14 cellular contexts compared by ENCODE assay signal in the genomic region with DNA sequence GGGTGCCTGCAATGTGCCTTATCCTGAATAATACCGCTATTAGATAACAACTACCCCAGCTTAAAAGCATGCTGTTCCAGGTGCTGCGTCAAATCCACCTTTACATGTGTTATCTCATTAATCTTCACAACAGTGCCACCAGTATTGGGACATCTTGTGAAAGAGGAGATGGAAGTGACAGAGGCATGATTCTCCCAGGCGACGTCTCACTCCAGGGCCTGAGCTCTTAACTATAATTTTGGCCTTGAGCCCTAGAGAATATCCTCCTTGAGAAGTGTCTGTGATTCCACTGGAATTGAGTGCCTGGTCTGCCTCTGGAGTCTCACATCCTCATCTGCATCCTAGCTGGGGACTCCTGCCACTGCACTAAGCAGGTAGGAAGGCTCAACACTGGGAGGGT.
"Had no signal": no experiment of that assay in that cellular context is flagged by ENCODE, and none has a peak within 500 bp of the region (broad histone marks: within the 10 kb centered on the region; RNA-seq: fewer than 3 reads in every experiment).

No MANE protein-coding gene starts in this region.

- H3K27ac ChIP-seq: pancreas had no signal

- DNase-seq: activated CD4-positive, alpha-beta T cell treated with anti-CD3 and anti-CD28 coated beads, Interleukin-2, amount 50 U/mL, for 1 hour; activated CD4-positive, CD25-positive, alpha-beta regulatory T cell; activated naive CD4-positive, alpha-beta T cell treated with anti-CD3 and anti-CD28 coated beads, Interleukin-2, amount 50 U/mL, for 16 hours; amniotic stem cell; cerebellar nuclear complex; effector memory CD8-positive, alpha-beta T cell; left cardiac atrium; nephron progenitor cell; small intestine had no signal

- H3K9me3 ChIP-seq: mucosa of descending colon, pancreas, right atrium auricular region, tibial nerve had no signal

- H3K4me3 ChIP-seq: mucosa of descending colon, pancreas, right atrium auricular region, tibial nerve had no signal

- H3K27me3 ChIP-seq: pancreas, right atrium auricular region, tibial nerve had no signal

- ATAC-seq: effector memory CD8-positive, alpha-beta T cell; pancreas; stimulated activated effector memory CD8-positive, alpha-beta T cell treated with anti-CD3 and anti-CD28 coated beads, Interleukin-12 subunit alpha, Interleukin-12 subunit beta, amount 100 ng/mL, for 72 hours had no signal
